18 cellular contexts compared by ENCODE assay signal in the genomic region with DNA sequence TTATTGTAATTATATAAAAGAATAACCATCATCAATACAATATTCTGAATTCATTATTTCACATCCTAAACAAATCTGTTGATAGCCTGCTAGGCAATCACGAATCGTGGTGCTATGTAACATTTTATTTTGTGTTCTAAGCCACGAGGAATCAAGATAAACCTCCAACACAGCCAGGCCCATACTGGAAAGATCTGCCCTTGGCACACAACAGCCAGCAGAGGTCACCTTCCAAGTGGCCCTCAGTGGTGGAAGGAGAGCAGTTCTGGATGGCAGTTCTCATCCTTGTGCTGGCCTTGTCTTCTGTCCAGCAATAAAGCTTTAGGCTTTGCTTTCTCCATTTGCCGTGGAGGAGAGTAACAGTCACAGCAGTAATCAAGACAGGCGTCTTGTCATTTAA. TPM values are rescaled to one million over a fixed set of nuclear protein-coding genes. Genes with fewer than 3 reads are reported as not detected.
"Had no signal": no experiment of that assay in that cellular context is flagged by ENCODE, and none has a peak within 500 bp of the region (broad histone marks: within the 10 kb centered on the region; RNA-seq: fewer than 3 reads in every experiment).

No MANE protein-coding gene starts in this region.

- DNase-seq: activated CD4-positive, alpha-beta T cell treated with anti-CD3 and anti-CD28 coated beads for 36 hours; activated T-cell treated with anti-CD3 and anti-CD28 coated beads, Interleukin-2, amount 50 U/mL, for 72 hours; central memory CD4-positive, alpha-beta T cell; effector memory CD4-positive, alpha-beta T cell; hippocampal formation; naive B cell; nucleus accumbens; SIG-M5; spleen; stimulated activated CD4-positive, alpha-beta T cell treated with anti-CD3 and anti-CD28 coated beads, Interleukin-1b, Interleukin-23, amount 100 ng/mL, for 48 hours; stimulated activated naive CD4-positive, alpha-beta T cell; substantia nigra; T1000; WERI-Rb-1 had no signal

- ATAC-seq: sciatic nerve had no signal

- H3K27me3 Mint-ChIP-seq: activated CD4-positive, alpha-beta T cell treated with anti-CD3 and anti-CD28 coated beads for 36 hours; naive B cell had no signal

- H3K27me3 ChIP-seq: spleen had no signal

- H3K36me3 ChIP-seq: WERI-Rb-1 had no signal

- H3K9me3 Mint-ChIP-seq: naive B cell had no signal

- H3K4me3 ChIP-seq: lung had no signal

- H3K27ac ChIP-seq: WERI-Rb-1 had no signal

- H3K27ac Mint-ChIP-seq: progenitor cell of endocrine pancreas had no signal

- H3K9me3 ChIP-seq: spleen had no signal

RNA-seq across cellular contexts. Expression of gene ZNF831, which starts 13.2 kb away (rescaled TPM):
- total RNA-seq: epithelial cell of proximal tubule, progenitor cell of endocrine pancreas had no signal
